21 cellular contexts compared by ENCODE assay signal in genomic region chr2:162586311-162586710, GRCh38.
"Had no signal": no experiment of that assay in that cellular context is flagged by ENCODE, and none has a peak within 500 bp of the region (broad histone marks: within the 10 kb centered on the region; RNA-seq: fewer than 3 reads in every experiment).

No MANE protein-coding gene starts in this region.

- FAIRE-seq: HTR-8/SVneo, RCC 7860 had no signal

- DNase-seq: KBM-7, NCI-H1092, NCI-H1105 treated with DMSO at 0.1 percent for 48 hours, NCI-H1417 treated with DMSO at 0.1 percent for 48 hours, NCI-H146, NCI-H1694 treated with DMSO at 0.1 percent for 48 hours, NCI-H1930, NCI-H2081, NCI-H2107, NCI-H2227 treated with DMSO at 0.1 percent for 48 hours, NCI-H524, NCI-H526 treated with DMSO at 0.1 percent for 48 hours, NCI-H774, Right ventricle myocardium superior, RPMI8226, SIG-M5 had no signal

- H3K4me1 ChIP-seq: SJSA1 had no signal

- H3K36me3 ChIP-seq: SJSA1 had no signal

- H3K9me3 ChIP-seq: SJSA1 had no signal

- H3K27me3 ChIP-seq: SJSA1 had no signal

- H3K27ac ChIP-seq: HL-60, SJSA1, SK-N-MC had no signal

- H3K4me3 ChIP-seq: SJSA1, SK-N-MC had no signal
